Comparison of ENCODE assay signal across 10 cellular contexts in the genomic region with DNA sequence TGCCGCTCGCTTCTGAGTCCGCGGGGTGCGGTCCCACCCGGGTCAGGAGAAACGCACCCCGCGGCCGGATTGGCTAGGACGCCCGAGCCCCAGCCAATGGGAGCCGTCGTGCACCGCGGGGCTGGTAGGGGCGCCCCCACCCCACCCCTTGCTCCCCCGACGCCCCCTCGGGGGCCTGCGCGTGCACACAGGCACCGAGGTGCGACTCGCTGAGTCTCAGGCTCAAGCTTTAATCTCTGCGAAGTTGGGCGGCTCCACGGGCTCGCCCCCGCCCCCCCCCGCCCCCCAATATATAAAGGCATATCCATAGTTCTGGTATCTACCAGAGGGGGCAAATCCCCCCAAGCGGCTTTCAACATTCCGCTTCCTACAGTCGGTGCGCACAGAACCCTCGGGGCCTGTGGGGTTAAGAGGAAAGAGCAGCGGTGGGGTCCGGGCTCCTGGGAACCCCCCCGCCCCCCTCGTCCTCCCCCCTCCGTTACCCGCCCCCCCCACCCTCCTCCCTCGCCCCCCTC. TPM values are rescaled to one million over a fixed set of nuclear protein-coding genes. Genes with fewer than 3 reads are reported as not detected.
A peak's percentile ranks its signal among the peaks of the same experiment; 100 is the strongest.
DNase-seq lines count a peak whose midpoint lies in the region; ATAC-seq and TF ChIP-seq lines count a peak whose summit lies in the region.
"Had no signal": no experiment of that assay in that cellular context is flagged by ENCODE, and none has a peak within 500 bp of the region (broad histone marks: within the 10 kb centered on the region; RNA-seq: fewer than 3 reads in every experiment).

COX6B2 (minus strand) TSS at position 22 of the 515 bp plus-strand sequence. CDS start 198 bp downstream, outside the sequence.

- intact Hi-C loops in left ventricle myocardium inferior (cut with micrococcal nuclease), result no loop called here
- intact Hi-C loops in left ventricle myocardium superior (cut with micrococcal nuclease), result no loop called here
- intact Hi-C loops in mammary epithelial cell (cut with micrococcal nuclease), result no loop called here
- intact Hi-C loops in uterus (cut with DNase I; ENCODE audit: low total_unique reads), result no loop called here

- H3K4me3 ChIP-seq in left ventricle myocardium inferior (peak within 1 kb of the TSS; percentile 61), mammary epithelial cell (replicated peaks in 1 of 3; ENCODE audit: insufficient read depth in 1 of 3, low read depth in 2 of 3, low read length in 3 of 3) (peak within 1 kb of the TSS; percentile 47 to 59 (median 48)), uterus (peak within 1 kb of the TSS; percentile 22 to 29)

- no peaks in the 10 kb centered on the region for H3K9me3 Mint-ChIP-seq in mesothelial cell of epicardium

- WGBS in mammary epithelial cell (ENCODE audit: low coverage, missing lambda C conversion rate), result no CpG with 5 or more reads among the region's 43 CpGs

- no peaks in the 10 kb centered on the region for H4K20me1 ChIP-seq in mammary epithelial cell (ENCODE audit: insufficient read depth, low read length)

- dilution Hi-C loops in mammary epithelial cell (cut with HindIII; ENCODE audit: low sequenced_read_pairs), result loop anchor here (5.0 to 10.0 kb wide), 6 partner anchors 57 to 240 kb away; partner anchors contain the start of genes PPP1R12C and ZNF628

- in situ Hi-C loops in mammary epithelial cell (cut with MboI; ENCODE audit: low sequenced_read_pairs in 2 of 2), result no loop called here

- H3K36me3 ChIP-seq in left ventricle myocardium inferior, result no peaks in the 10 kb centered on the region
- no peaks in the 10 kb centered on the region for H3K36me3 ChIP-seq in mammary epithelial cell (ENCODE audit: insufficient read depth, low read length)
- H3K36me3 ChIP-seq in uterus, result no peaks in the 10 kb centered on the region

- H3K36me3 Mint-ChIP-seq in mesothelial cell of epicardium, result no peaks in the 10 kb centered on the region

- peaks cover 68% of the 10 kb centered on the region for H3K27me3 Mint-ChIP-seq in mesothelial cell of epicardium (ENCODE audit: low read depth)

- peaks cover 21% of the 10 kb centered on the region for H3K4me1 Mint-ChIP-seq in mesothelial cell of epicardium

- H3K79me2 ChIP-seq in mammary epithelial cell (ENCODE audit: insufficient read depth, low read length), result no peaks in the 10 kb centered on the region

- no peak for ATAC-seq in left ventricle myocardium superior
- ATAC-seq in GM21367 (IDR thresholded peaks at IDR 0.05; ENCODE audit: unreplicated experiment), result no peak
- no peak for ATAC-seq in HG03095 (IDR thresholded peaks at IDR 0.05; ENCODE audit: unreplicated experiment)

- H3K9ac ChIP-seq in mammary epithelial cell (ENCODE audit: insufficient read depth, low read length), result peak within 1 kb of the TSS; percentile 48

- H3K27ac ChIP-seq in left ventricle myocardium inferior (replicated peaks) (no peak within 1 kb of the TSS), mammary epithelial cell (ENCODE audit: insufficient read depth, low read depth, low read length) (no peak within 1 kb of the TSS), uterus (no peak within 1 kb of the TSS)

- H3K4me1 ChIP-seq in left ventricle myocardium inferior (peaks cover 19% of the 10 kb centered on the region), mammary epithelial cell (ENCODE audit: insufficient read depth, low read length) (peaks cover 30% of the 10 kb centered on the region), uterus (peaks cover 5 to 16% of the 10 kb centered on the region in 2 donors)

- peak within 1 kb of the TSS; percentile 66 for H2AFZ ChIP-seq in mammary epithelial cell (ENCODE audit: low read depth, low read length)

- no peak for TF ChIP-seq CTCF in left ventricle myocardium inferior (IDR thresholded peaks at IDR 0.05; ENCODE audit: borderline replicate concordance)
- no peak for TF ChIP-seq CTCF in mammary epithelial cell (conservative IDR thresholded peaks at IDR 0.05 in 1 of 2, IDR thresholded peaks at IDR 0.05 in 1 of 2; ENCODE audit: extremely low read depth in 1 of 2, insufficient read depth in 1 of 2, low read depth in 1 of 2, low read length in 2 of 2)
- no peak for TF ChIP-seq CTCF in mesothelial cell of epicardium (IDR thresholded peaks at IDR 0.05; ENCODE audit: unreplicated experiment)
- no peak for TF ChIP-seq CTCF in uterus (IDR thresholded peaks at IDR 0.05)

- H3K27ac Mint-ChIP-seq in mesothelial cell of epicardium, result peak within 1 kb of the TSS; percentile 53

- H3K27me3 ChIP-seq in left ventricle myocardium inferior (ENCODE audit: low read depth) (peaks cover 97% of the 10 kb centered on the region), mammary epithelial cell (ENCODE audit: insufficient read depth, low read length) (no peaks in the 10 kb centered on the region), uterus (peaks cover 24 to 36% of the 10 kb centered on the region in 2 donors)

- H3K4me2 ChIP-seq in mammary epithelial cell (ENCODE audit: insufficient read depth, low read depth, low read length), result peak within 1 kb of the TSS; percentile 89

- no TSS peak for BruUV-seq in mammary epithelial cell (replicated peaks; lab: Mats Ljungman, UMichigan)

- no peak for DNase-seq in left ventricle myocardium inferior
- no peak for DNase-seq in left ventricle myocardium superior
- no peak for DNase-seq in mammary epithelial cell
- no peak for DNase-seq in mesothelial cell of epicardium (ENCODE audit: low spot score in 2 of 2, unreplicated experiment in 2 of 2)
- DNase-seq in uterus, result no peak
- DNase-seq in HCEC 1CT, result no peak
- DNase-seq: EL had no signal

- peak within 1 kb of the TSS; percentile 65 for H3K4me3 Mint-ChIP-seq in mesothelial cell of epicardium

- no peak for TF ChIP-seq POLR2A in uterus (IDR thresholded peaks at IDR 0.05)

- CTCF ChIA-PET in mammary epithelial cell (lab: Charles Lee; ENCODE audit: low non-redundant PET), result no interaction called here

- no peaks in the 10 kb centered on the region for H3K9me3 ChIP-seq in left ventricle myocardium inferior (replicated peaks)
- H3K9me3 ChIP-seq in mammary epithelial cell (replicated peaks; ENCODE audit: insufficient read depth, low read length), result no peaks in the 10 kb centered on the region
- H3K9me3 ChIP-seq in uterus, result no peaks in the 10 kb centered on the region

RNA-seq across cellular contexts. Expression of gene COX6B2, which starts in this region (rescaled TPM):
- not detected for total RNA-seq in left ventricle myocardium inferior
- not detected for total RNA-seq in left ventricle myocardium superior
- 1 to 10 TPM in 1 of 2 donors, under 1 TPM in 1; under 0.01 to 2.7 TPM for total RNA-seq in mammary epithelial cell
- 1.4 TPM for polyA plus RNA-seq in mammary epithelial cell
- polyA minus RNA-seq in mammary epithelial cell, result 5.4 TPM
- total RNA-seq in mesothelial cell of epicardium, result 7.3 to 11.5 TPM (median 7.3 TPM) in 3 replicates
- total RNA-seq in uterus, result 1 to 10 TPM in 1 of 4 donors, under 1 TPM in 1, not detected in 2; 0.14 to 4.6 TPM
- total RNA-seq: glomerular endothelial cell had no signal
